1 cellular context compared by ENCODE assay signal in the genomic region with DNA sequence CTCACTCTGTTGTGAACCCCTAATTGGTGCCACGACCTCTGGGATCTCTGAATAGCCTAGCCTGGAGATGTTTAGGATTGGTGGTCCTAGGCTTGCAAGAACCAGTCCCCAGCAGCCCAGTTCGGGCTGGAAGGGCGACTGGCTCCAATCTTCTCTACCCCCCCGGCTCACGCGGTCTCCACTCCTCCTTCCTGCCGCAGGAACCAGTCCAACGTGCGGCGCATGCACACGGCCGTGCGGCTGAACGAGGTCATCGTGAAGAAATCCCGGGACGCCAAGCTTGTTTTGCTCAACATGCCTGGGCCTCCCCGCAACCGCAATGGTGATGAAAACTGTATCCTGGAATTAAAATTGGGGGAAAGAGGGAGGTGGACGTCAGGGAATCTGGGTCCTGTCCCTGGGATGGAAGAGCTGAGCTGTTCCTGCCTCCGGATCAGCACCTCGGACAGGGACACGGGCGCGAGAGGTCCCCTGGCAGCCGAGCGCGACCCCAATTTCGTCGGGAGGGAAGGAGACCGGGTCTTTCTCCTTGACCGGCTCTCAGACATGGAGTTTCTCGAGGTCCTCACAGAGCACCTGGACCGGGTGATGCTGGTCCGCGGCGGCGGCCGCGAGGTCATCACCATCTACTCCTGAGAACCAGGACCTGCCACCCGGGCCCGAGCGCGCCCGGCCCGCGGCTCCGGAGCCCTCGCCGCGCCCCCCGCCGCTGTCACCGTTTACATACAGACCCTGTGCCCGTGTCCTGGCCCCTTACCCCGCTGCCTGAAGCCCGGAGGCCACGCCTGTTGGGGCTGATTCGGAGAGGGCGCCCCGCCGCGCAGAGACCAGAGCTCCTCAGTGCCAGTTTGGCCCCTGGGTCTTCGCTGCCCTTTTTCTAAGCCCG.
TF ChIP-seq lines count a peak whose summit lies in the region.

No MANE protein-coding gene starts in this region.

TF ChIP-seq in IMR-90, 13 proteins besides CTCF, POLR2A, EP300 and RAD21:
- no peak for TF ChIP-seq MAFK (IDR thresholded peaks at IDR 0.05; ENCODE audit: low read depth, low read length)
